Comparison of ENCODE assay signal across 26 cellular contexts in genomic region chr3:136036306-136036705, GRCh38.
"Had no signal": no experiment of that assay in that cellular context is flagged by ENCODE, and none has a peak within 500 bp of the region (broad histone marks: within the 10 kb centered on the region; RNA-seq: fewer than 3 reads in every experiment).

No MANE protein-coding gene starts in this region.

- H3K4me1 ChIP-seq: neural progenitor cell, right atrium auricular region, spleen, testis, thyroid gland, upper lobe of right lung had no signal

- ATAC-seq: heart left ventricle; left lobe of liver; natural killer cell; sciatic nerve; stimulated activated effector memory CD8-positive, alpha-beta T cell treated with anti-CD3 and anti-CD28 coated beads, Interleukin-12 subunit alpha, Interleukin-12 subunit beta, amount 100 ng/mL, for 72 hours; upper lobe of right lung had no signal

- H3K9ac ChIP-seq: neural progenitor cell had no signal

- H3K4me3 ChIP-seq: heart left ventricle, lung, neural progenitor cell, ovary, right atrium auricular region, skin epidermis, spleen, testis, thyroid gland, transverse colon, upper lobe of right lung had no signal

- H3K4me2 ChIP-seq: neural progenitor cell had no signal

- H3K36me3 Mint-ChIP-seq: immature natural killer cell; stimulated activated effector memory CD8-positive, alpha-beta T cell treated with anti-CD3 and anti-CD28 coated beads, Interleukin-12 subunit alpha, Interleukin-12 subunit beta, amount 100 ng/mL, for 72 hours had no signal

- H3K4me1 Mint-ChIP-seq: immature natural killer cell; mesothelial cell of epicardium; naive B cell; natural killer cell; nephron progenitor cell; stimulated activated effector memory CD8-positive, alpha-beta T cell treated with anti-CD3 and anti-CD28 coated beads, Interleukin-12 subunit alpha, Interleukin-12 subunit beta, amount 100 ng/mL, for 72 hours had no signal

- H3K27ac ChIP-seq: heart left ventricle, neural progenitor cell, ovary, right atrium auricular region, skin epidermis, spleen, testis, thyroid gland, transverse colon, upper lobe of right lung had no signal

- H3K9me3 ChIP-seq: ovary, testis, thyroid gland, transverse colon, upper lobe of right lung had no signal

- H3K27me3 Mint-ChIP-seq: progenitor cell of endocrine pancreas had no signal

- DNase-seq: glutamatergic neuron; heart left ventricle; hypothalamus; immature natural killer cell; mesendoderm; naive B cell; natural killer cell; nephron progenitor cell; ovary; spleen; stimulated activated CD4-positive, alpha-beta T cell treated with anti-CD3 and anti-CD28 coated beads, Interleukin-4, amount 100 ng/mL, for 24 hours; stimulated activated naive CD4-positive, alpha-beta T cell; testis; thyroid gland; transverse colon; upper lobe of right lung had no signal

- H3K36me3 ChIP-seq: neural progenitor cell, ovary, spleen, thyroid gland, upper lobe of right lung had no signal

- H2AFZ ChIP-seq: neural progenitor cell had no signal

- H3K27me3 ChIP-seq: heart left ventricle, neural progenitor cell, ovary, right atrium auricular region, spleen, testis, thyroid gland, transverse colon, upper lobe of right lung had no signal

- H3K4me3 Mint-ChIP-seq: immature natural killer cell; mesothelial cell of epicardium; naive B cell; natural killer cell; nephron progenitor cell; neural progenitor cell; stimulated activated effector memory CD8-positive, alpha-beta T cell treated with anti-CD3 and anti-CD28 coated beads, Interleukin-12 subunit alpha, Interleukin-12 subunit beta, amount 100 ng/mL, for 72 hours; stimulated activated naive CD8-positive, alpha-beta T cell treated with anti-CD3 and anti-CD28 coated beads, Interleukin-15, Interleukin-2, amounts not matched to agents 100 ng/mL and 50 ng/mL, for 24 hours had no signal

- H3K27ac Mint-ChIP-seq: immature natural killer cell; mesothelial cell of epicardium; natural killer cell; nephron progenitor cell; neural progenitor cell; progenitor cell of endocrine pancreas; stimulated activated effector memory CD8-positive, alpha-beta T cell treated with anti-CD3 and anti-CD28 coated beads, Interleukin-12 subunit alpha, Interleukin-12 subunit beta, amount 100 ng/mL, for 72 hours; stimulated activated naive CD8-positive, alpha-beta T cell treated with anti-CD3 and anti-CD28 coated beads, Interleukin-15, Interleukin-2, amounts not matched to agents 100 ng/mL and 50 ng/mL, for 24 hours had no signal
